Comparison of ENCODE assay signal across 22 cellular contexts in the genomic region with DNA sequence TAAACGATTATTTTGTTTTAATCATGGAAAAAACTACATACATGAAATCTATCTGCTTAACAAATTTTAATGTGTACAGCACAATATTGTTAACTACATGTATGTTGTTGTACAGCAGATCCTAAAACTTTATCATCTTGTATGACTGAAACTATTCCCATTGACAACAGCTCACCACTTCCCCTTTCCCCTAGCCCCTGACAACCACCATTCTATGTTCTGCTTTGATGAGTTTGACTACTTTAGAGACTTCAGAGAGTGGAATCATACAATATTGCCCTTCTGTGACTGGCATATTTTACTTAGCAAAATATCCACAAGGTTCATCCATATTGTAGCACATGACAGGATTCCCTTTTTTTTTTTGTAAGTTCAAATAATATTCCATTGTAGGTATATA.
DNase-seq lines count a peak whose midpoint lies in the region; ATAC-seq and TF ChIP-seq lines count a peak whose summit lies in the region.
"Had no signal": no experiment of that assay in that cellular context is flagged by ENCODE, and none has a peak within 500 bp of the region (broad histone marks: within the 10 kb centered on the region; RNA-seq: fewer than 3 reads in every experiment).

No MANE protein-coding gene starts in this region.

- TF ChIP-seq CTCF in uterus (IDR thresholded peaks at IDR 0.05) (no peak), lower leg skin (IDR thresholded peaks at IDR 0.05) (no peak)

- ATAC-seq in GM18502 (IDR thresholded peaks at IDR 0.05; ENCODE audit: poor library complexity, unreplicated experiment) = peak; percentile 61
- peak; percentile 79 for ATAC-seq in GM21825 (IDR thresholded peaks at IDR 0.05; ENCODE audit: unreplicated experiment)
- peak; percentile 72 for ATAC-seq in HG03432 (IDR thresholded peaks at IDR 0.05; ENCODE audit: unreplicated experiment)
- ATAC-seq: heart right ventricle; right lobe of liver; stimulated activated naive CD8-positive, alpha-beta T cell treated with anti-CD3 and anti-CD28 coated beads, Interleukin-15, amount 100 ng/mL, for 72 hours had no signal

- no peak overlapping the region for H3K4me3 ChIP-seq in uterus
- no peak overlapping the region for H3K4me3 ChIP-seq in lower leg skin (ENCODE audit: low read depth, poor library complexity, severe bottlenecking)
- H3K4me3 ChIP-seq: heart right ventricle, lung, right lobe of liver, upper lobe of left lung had no signal

- H3K27ac ChIP-seq in uterus = no peak overlapping the region
- H3K27ac ChIP-seq: C4-2B, heart right ventricle, right lobe of liver, upper lobe of left lung had no signal

- no peaks in the 10 kb centered on the region for H3K27me3 ChIP-seq in uterus
- H3K27me3 ChIP-seq: heart right ventricle, right lobe of liver, upper lobe of left lung had no signal

- H3K9me3 ChIP-seq in uterus = no peaks in the 10 kb centered on the region
- H3K9me3 ChIP-seq: heart right ventricle, right lobe of liver, upper lobe of left lung had no signal

- TF ChIP-seq POLR2A in uterus (IDR thresholded peaks at IDR 0.05) (no peak), lower leg skin (IDR thresholded peaks at IDR 0.05) (no peak)

- no peaks in the 10 kb centered on the region for H3K36me3 ChIP-seq in uterus
- H3K36me3 ChIP-seq: heart right ventricle, right lobe of liver, upper lobe of left lung had no signal

- WGBS in lower leg skin, 2 donors = 85 to 96% methylated on average over 1 of the region's 1 CpG

- no peaks in the 10 kb centered on the region for H3K4me1 ChIP-seq in uterus
- H3K4me1 ChIP-seq: heart right ventricle, right lobe of liver, upper lobe of left lung had no signal

- DNase-seq in OCI-M1 (lab: John Stamatoyannopoulos, UW) = peak; percentile 51
- no peak for DNase-seq in uterus
- DNase-seq in stimulated activated naive CD4-positive, alpha-beta T cell (lab: John Stamatoyannopoulos, UW) = no peak
- no peak for DNase-seq in lower leg skin (ENCODE audit: low spot score in 2 of 2)
- DNase-seq in DMS79 treated with DMSO at 0.1 percent for 48 hours (lab: John Stamatoyannopoulos, UW) = no peak
- DNase-seq: activated CD4-positive, alpha-beta T cell treated with anti-CD3 and anti-CD28 coated beads, Interleukin-2, amount 50 U/mL, for 1 hour; activated CD8-positive, alpha-beta memory T cell treated with anti-CD3 and anti-CD28 coated beads, Interleukin-2, amount 50 U/mL, for 48 hours; endodermal cell; heart right ventricle; Karpas-422; NCI-H1436 treated with DMSO at 0.1 percent for 48 hours; NCI-H2171 treated with DMSO at 0.1 percent for 48 hours; NCI-H774; right lobe of liver; RPMI8226; stimulated activated naive CD8-positive, alpha-beta T cell treated with anti-CD3 and anti-CD28 coated beads, Interleukin-15, amount 100 ng/mL, for 72 hours; upper lobe of left lung had no signal

- intact Hi-C loops in uterus (cut with DNase I; ENCODE audit: low total_unique reads) (no loop called here), lower leg skin (cut with DNase I; ENCODE audit: low total_unique reads) (no loop called here)
